12 cellular contexts compared by ENCODE assay signal in genomic region chrX:153878969-153879653, GRCh38. TPM values are rescaled to one million over a fixed set of nuclear protein-coding genes. Genes with fewer than 3 reads are reported as not detected.
DNase-seq lines count a peak whose midpoint lies in the region; ATAC-seq and TF ChIP-seq lines count a peak whose summit lies in the region.
"Had no signal": no experiment of that assay in that cellular context is flagged by ENCODE, and none has a peak within 500 bp of the region (broad histone marks: within the 10 kb centered on the region; RNA-seq: fewer than 3 reads in every experiment).

No MANE protein-coding gene starts in this region.

- peak; percentile 17 for DNase-seq in RWPE2 (ENCODE audit: low spot score)
- DNase-seq in kidney epithelial cell (ENCODE audit: low read depth): no peak
- no peak for DNase-seq in Right ventricle myocardium inferior (ENCODE audit: missing footprints)
- no peak for DNase-seq in testis
- DNase-seq in stimulated activated naive CD4-positive, alpha-beta T cell (lab: John Stamatoyannopoulos, UW): no peak
- DNase-seq: brain microvascular endothelial cell; naive thymus-derived CD8-positive, alpha-beta T cell had no signal

- TF ChIP-seq CTCF in RWPE2 (IDR thresholded peaks at IDR 0.05; ENCODE audit: poor library complexity, severe bottlenecking) (no peak), kidney epithelial cell (IDR thresholded peaks at IDR 0.05; ENCODE audit: insufficient read depth, low read length, poor library complexity, severe bottlenecking) (peak; percentile 1), testis (IDR thresholded peaks at IDR 0.05) (no peak)

- peaks cover 61 to 82% (median 78%) of the 10 kb centered on the region in 11 experiments for H3K27me3 ChIP-seq in BLaER1 treated with 17β-estradiol and CSF1 and Interleukin-3, amounts not matched to agents 10 nM and 100 nM
- no peaks in the 10 kb centered on the region for H3K27me3 ChIP-seq in HUES48 (ENCODE audit: control insufficient read depth, insufficient read depth, low read length)
- no peaks in the 10 kb centered on the region for H3K27me3 ChIP-seq in RWPE2 (ENCODE audit: insufficient read depth, poor library complexity, severe bottlenecking)
- H3K27me3 ChIP-seq in kidney epithelial cell (ENCODE audit: control insufficient read depth, insufficient read depth, low read length): peaks cover 5% of the 10 kb centered on the region
- H3K27me3 ChIP-seq in testis: no peaks in the 10 kb centered on the region

- H3K9me3 ChIP-seq in BLaER1 treated with 17β-estradiol and CSF1 and Interleukin-3, amounts not matched to agents 10 nM and 100 nM (replicated peaks in 1 of 11): no peaks in the 10 kb centered on the region
- H3K9me3 ChIP-seq in HUES48 (ENCODE audit: control insufficient read depth, insufficient read depth, low read length): peaks cover 19% of the 10 kb centered on the region
- no peaks in the 10 kb centered on the region for H3K9me3 ChIP-seq in RWPE2 (ENCODE audit: severe bottlenecking)
- H3K9me3 ChIP-seq in testis: no peaks in the 10 kb centered on the region

- no peak for TF ChIP-seq POLR2A in testis (IDR thresholded peaks at IDR 0.05)

- H3K36me3 ChIP-seq in BLaER1 treated with 17β-estradiol and CSF1 and Interleukin-3, amounts not matched to agents 10 nM and 100 nM: no peaks in the 10 kb centered on the region
- no peaks in the 10 kb centered on the region for H3K36me3 ChIP-seq in HUES48 (ENCODE audit: control insufficient read depth, insufficient read depth, low read length)
- H3K36me3 ChIP-seq in RWPE2 (ENCODE audit: low read depth): 0 out of 2 replicates have a peak, but pooled peaks cover 4% of the 10 kb centered on the region
- H3K36me3 ChIP-seq in kidney epithelial cell (ENCODE audit: control insufficient read depth, insufficient read depth, low read length): peaks cover 1% of the 10 kb centered on the region
- H3K36me3 ChIP-seq in testis (ENCODE audit: low read depth, missing control alignments): no peaks in the 10 kb centered on the region
- H3K36me3 ChIP-seq: brain microvascular endothelial cell had no signal

- intact Hi-C loops in Right ventricle myocardium inferior (cut with DNase I) (no loop called here), testis (cut with DNase I; ENCODE audit: low total_unique reads) (no loop called here)

- H4K20me1 ChIP-seq in BLaER1 treated with 17β-estradiol and CSF1 and Interleukin-3, amounts not matched to agents 10 nM and 100 nM: peaks cover 7 to 83% (median 54%) of the 10 kb centered on the region in 11 experiments; a peak in 17 of 22 replicates

- peaks cover 66 to 78% (median 75%) of the 10 kb centered on the region in 10 experiments for H3K4me1 ChIP-seq in BLaER1 treated with 17β-estradiol and CSF1 and Interleukin-3, amounts not matched to agents 10 nM and 100 nM
- H3K4me1 ChIP-seq in HUES48 (ENCODE audit: control insufficient read depth, insufficient read depth, low read length) (peaks cover 28% of the 10 kb centered on the region; the same call in 1 of the 2 replicates), RWPE2 (ENCODE audit: insufficient read depth, poor library complexity, severe bottlenecking) (peaks cover 5% of the 10 kb centered on the region), testis (no peaks in the 10 kb centered on the region)

- peak overlapping the region in 7 of 10 experiments; percentile 5 to 50 (median 38); a peak in 10 of 20 replicates for H3K4me3 ChIP-seq in BLaER1 treated with 17β-estradiol and CSF1 and Interleukin-3, amounts not matched to agents 10 nM and 100 nM
- peak overlapping the region; percentile 51; the same call in 1 of the 2 replicates for H3K4me3 ChIP-seq in HUES48 (ENCODE audit: low read depth, low read length)
- H3K4me3 ChIP-seq in RWPE2 (ENCODE audit: severe bottlenecking): no peak overlapping the region
- H3K4me3 ChIP-seq in kidney epithelial cell (ENCODE audit: low read depth, low read length): no peak overlapping the region
- no peak overlapping the region for H3K4me3 ChIP-seq in testis

- peak overlapping the region in 8 of 11 experiments; percentile 43 to 80 (median 69); a peak in 16 of 22 replicates for H3K27ac ChIP-seq in BLaER1 treated with 17β-estradiol and CSF1 and Interleukin-3, amounts not matched to agents 10 nM and 100 nM
- H3K27ac ChIP-seq in HUES48 (ENCODE audit: low read depth, low read length) (peak overlapping the region; percentile 32), RWPE2 (ENCODE audit: poor library complexity, severe bottlenecking) (no peak overlapping the region), testis (no peak overlapping the region)
- H3K27ac ChIP-seq: brain microvascular endothelial cell had no signal

- peak overlapping the region; percentile 59 to 93 (median 74) for H3K4me2 ChIP-seq in BLaER1 treated with 17β-estradiol and CSF1 and Interleukin-3, amounts not matched to agents 10 nM and 100 nM

- 44% methylated on average over 19 to 27 of the region's 28 CpGs for WGBS in testis, 2 donors

- peak overlapping the region in 8 of 11 experiments; percentile 30 to 75 (median 60); a peak in 16 of 22 replicates for H3K9ac ChIP-seq in BLaER1 treated with 17β-estradiol and CSF1 and Interleukin-3, amounts not matched to agents 10 nM and 100 nM
- H3K9ac ChIP-seq in HUES48 (ENCODE audit: low read depth, low read length): no peak overlapping the region

- no peak for ATAC-seq in RWPE2 (ENCODE audit: low read depth)
- no peak for ATAC-seq in HG03135 (IDR thresholded peaks at IDR 0.05; ENCODE audit: unreplicated experiment)
- no peak for ATAC-seq in Right ventricle myocardium inferior

RNA-seq across cellular contexts. Expression of gene L1CAM, which starts 6.9 kb away (rescaled TPM):
- total RNA-seq in kidney epithelial cell (122 and 138 TPM in 2 replicates), Right ventricle myocardium inferior (6.1 TPM), testis (1 to 10 TPM; 1.7 to 4.5 TPM)
- polyA plus RNA-seq in testis (ENCODE audit: insufficient read depth, low read depth, low replicate concordance): 2.5 TPM
- polyA plus RNA-seq: naive thymus-derived CD8-positive, alpha-beta T cell had no signal

RNA-seq across cellular contexts. Expression of gene AVPR2, which starts 25.4 kb away (rescaled TPM):
- total RNA-seq in kidney epithelial cell: 0.08 and 0.21 TPM in 2 replicates
- 3.2 TPM for total RNA-seq in Right ventricle myocardium inferior
- total RNA-seq in testis: 1 to 10 TPM in 1 of 2 donors, under 1 TPM in 1; 0.74 to 1.1 TPM
- polyA plus RNA-seq in testis (ENCODE audit: insufficient read depth, low read depth, low replicate concordance): 1.3 TPM
- total RNA-seq: fibroblast of villous mesenchyme; naive thymus-derived CD8-positive, alpha-beta T cell; NCI-H460 had no signal
- polyA plus RNA-seq: naive thymus-derived CD8-positive, alpha-beta T cell had no signal

RNA-seq across cellular contexts. Expression of gene ARHGAP4, which starts 47.0 kb away (rescaled TPM):
- 12.7 and 14.0 TPM in 2 replicates for total RNA-seq in kidney epithelial cell
- 9.7 TPM for total RNA-seq in Right ventricle myocardium inferior
- 10 to 100 TPM; 34.6 to 41.3 TPM for total RNA-seq in testis
- 25.6 TPM for polyA plus RNA-seq in testis (ENCODE audit: insufficient read depth, low read depth, low replicate concordance)

RNA-seq across cellular contexts. Expression of gene PDZD4, which starts 48.8 kb away (rescaled TPM):
- total RNA-seq in kidney epithelial cell: 0.68 and 1.8 TPM in 2 replicates
- 2.8 TPM for total RNA-seq in Right ventricle myocardium inferior
- 10 to 100 TPM; 13.5 to 17.2 TPM for total RNA-seq in testis
- 11.2 TPM for polyA plus RNA-seq in testis (ENCODE audit: insufficient read depth, low read depth, low replicate concordance)

RNA-seq across cellular contexts. Expression of gene NAA10, which starts 55.7 kb away (rescaled TPM):
- 139 and 141 TPM in 2 replicates for total RNA-seq in kidney epithelial cell
- total RNA-seq in Right ventricle myocardium inferior: 80.6 TPM
- total RNA-seq in testis: 10 to 100 TPM; 46.7 to 52.8 TPM
- polyA plus RNA-seq in testis (ENCODE audit: insufficient read depth, low read depth, low replicate concordance): 33.9 TPM

Comparison
In these comparisons a context has a peak if more than half of its experiments do, and no peak if none do; other contexts are left out.
1. H3K27ac ChIP-seq: peak in BLaER1 treated with 17β-estradiol and CSF1 and Interleukin-3, amounts not matched to agents 10 nM and 100 nM (8 of 11) and HUES48 (single experiment); none in RWPE2 (single experiment) and testis (0 of 2).
2. H3K4me3 ChIP-seq: peak in BLaER1 treated with 17β-estradiol and CSF1 and Interleukin-3, amounts not matched to agents 10 nM and 100 nM (7 of 10) and HUES48 (single experiment); none in RWPE2 (single experiment), kidney epithelial cell (single experiment) and testis (0 of 2).
3. RNA of gene L1CAM, which starts 6.9 kb away (total RNA-seq): 122 to 138 TPM in kidney epithelial cell; 6.1 TPM in Right ventricle myocardium inferior (single experiment) and 1.7 to 4.5 TPM in testis; every median in the first group is over 10 times any median in the second.